In genomic region chr15:91549581-91549980, GRCh38 we compare ENCODE assay signal across 16 cellular contexts.
"Had no signal": no experiment of that assay in that cellular context is flagged by ENCODE, and none has a peak within 500 bp of the region (broad histone marks: within the 10 kb centered on the region; RNA-seq: fewer than 3 reads in every experiment).

No MANE protein-coding gene starts in this region.

- H3K4me2 ChIP-seq: hepatocyte had no signal

- H3K4me1 ChIP-seq: gastroesophageal sphincter, pancreas, thyroid gland, uterus had no signal

- H3K36me3 ChIP-seq: gastroesophageal sphincter, pancreas, thyroid gland, uterus, WERI-Rb-1 had no signal

- H3K9me3 ChIP-seq: gastroesophageal sphincter, mucosa of descending colon, pancreas, thyroid gland, uterus had no signal

- H3K4me3 ChIP-seq: gastroesophageal sphincter, hepatocyte, mucosa of descending colon, pancreas, thyroid gland, uterus had no signal

- H3K79me2 ChIP-seq: hepatocyte had no signal

- H2AFZ ChIP-seq: hepatocyte had no signal

- DNase-seq: activated CD4-positive, alpha-beta T cell treated with anti-CD3 and anti-CD28 coated beads, Interleukin-2, amount 50 U/mL, for 48 hours; activated naive CD4-positive, alpha-beta T cell treated with anti-CD3 and anti-CD28 coated beads for 36 hours; activated naive CD8-positive, alpha-beta T cell treated with anti-CD3 and anti-CD28 coated beads, Interleukin-2, amount 50 U/mL, for 24 hours; islet precursor cell; mucosa of descending colon; naive thymus-derived CD4-positive, alpha-beta T cell; pancreas; stimulated activated CD4-positive, alpha-beta T cell treated with anti-CD3 and anti-CD28 coated beads, Interleukin-12 subunit alpha, Interleukin-12 subunit beta, amount 100 ng/mL, for 4 hours; thyroid gland; uterus; WERI-Rb-1 had no signal

- ATAC-seq: activated naive CD8-positive, alpha-beta T cell treated with anti-CD3 and anti-CD28 coated beads, Interleukin-2, amount 50 U/mL, for 24 hours; activated T-helper 17 cell treated with anti-CD3 and anti-CD28 coated beads, Interleukin-2, amount 50 U/mL, for 72 hours; gastroesophageal sphincter; mucosa of descending colon; naive thymus-derived CD4-positive, alpha-beta T cell; stimulated activated memory B cell treated with anti-CD40 and anti-IgM and Interleukin-4, amounts not matched to agents 10 μg/mL and 1 μg/mL and 100 μg/mL, for 72 hours had no signal

- H3K27me3 ChIP-seq: gastroesophageal sphincter, hepatocyte, pancreas, thyroid gland, uterus had no signal

- H3K27ac ChIP-seq: epithelial cell of prostate, gastroesophageal sphincter, hepatocyte, pancreas, thyroid gland, uterus, WERI-Rb-1 had no signal
